In the genomic region with DNA sequence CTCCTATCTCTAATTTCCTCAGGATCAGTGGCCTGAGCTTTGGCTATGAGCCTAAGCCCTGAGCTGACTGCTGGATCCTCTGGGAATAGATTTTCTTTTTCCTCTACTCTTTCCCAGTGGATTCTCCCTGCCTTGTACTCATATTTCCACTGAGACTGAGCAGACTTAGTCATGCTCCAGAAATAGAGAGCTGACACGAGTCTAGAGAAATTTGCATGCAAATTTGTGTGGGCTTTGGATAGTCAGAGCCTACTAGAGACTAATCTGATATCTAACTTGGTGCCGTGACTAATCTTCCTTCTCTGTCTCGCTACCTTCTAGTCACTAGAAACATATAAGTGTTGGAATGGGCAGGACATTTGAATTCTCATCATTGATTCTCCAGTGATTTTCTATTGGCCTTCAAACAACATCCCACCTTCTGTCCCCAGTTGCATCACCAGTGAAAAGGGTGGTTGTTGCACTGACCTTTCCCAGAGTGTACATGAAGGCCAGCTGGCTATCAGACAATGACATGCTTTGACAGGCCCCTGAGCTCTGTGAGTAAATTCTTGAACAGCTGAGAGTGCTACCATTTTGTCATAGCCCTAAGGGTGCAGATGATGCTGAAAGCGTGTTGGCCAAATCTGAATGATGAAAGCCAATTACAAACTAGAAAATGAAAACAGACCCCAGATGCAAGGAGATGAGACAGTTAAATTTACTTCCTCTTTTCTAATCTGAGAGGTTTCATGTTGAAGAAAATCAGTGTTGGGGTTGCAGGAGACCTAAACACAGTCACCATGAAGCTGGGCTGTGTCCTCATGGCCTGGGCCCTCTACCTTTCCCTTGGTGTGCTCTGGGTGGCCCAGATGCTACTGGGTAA, we compare ENCODE assay signal across 1 cellular context.
A peak's percentile ranks its signal among the peaks of the same experiment; 100 is the strongest.
TF ChIP-seq lines count a peak whose summit lies in the region.

A gene with protein sequence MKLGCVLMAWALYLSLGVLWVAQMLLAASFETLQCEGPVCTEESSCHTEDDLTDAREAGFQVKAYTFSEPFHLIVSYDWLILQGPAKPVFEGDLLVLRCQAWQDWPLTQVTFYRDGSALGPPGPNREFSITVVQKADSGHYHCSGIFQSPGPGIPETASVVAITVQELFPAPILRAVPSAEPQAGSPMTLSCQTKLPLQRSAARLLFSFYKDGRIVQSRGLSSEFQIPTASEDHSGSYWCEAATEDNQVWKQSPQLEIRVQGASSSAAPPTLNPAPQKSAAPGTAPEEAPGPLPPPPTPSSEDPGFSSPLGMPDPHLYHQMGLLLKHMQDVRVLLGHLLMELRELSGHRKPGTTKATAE (plus strand): TSS at position 747 of the 865 bp plus-strand sequence. CDS start 36 bp downstream, at position 783.

TF ChIP-seq in GM12878, 131 proteins besides CTCF, POLR2A, EP300 and RAD21 (continued from another document):
- TF ChIP-seq SMARCA5 (IDR thresholded peaks at IDR 0.05) (peak; percentile 88; the same call in 1 of the 2 replicates), RUNX3 (IDR thresholded peaks at IDR 0.05; ENCODE audit: low read length) (peak; percentile 59), POU2F2 (IDR thresholded peaks at IDR 0.05; ENCODE audit: borderline replicate concordance, low read depth, low read length) (peak; percentile 93), PAX5 (IDR thresholded peaks at IDR 0.05; ENCODE audit: borderline replicate concordance, low read depth, low read length) (no peak), TAF1 (IDR thresholded peaks at IDR 0.05; ENCODE audit: borderline replicate concordance, low read depth, low read length) (peak; percentile 89; the same call in 1 of the 2 replicates), MEF2A (IDR thresholded peaks at IDR 0.05; ENCODE audit: insufficient read depth, low read depth, low read length) (peak; percentile 99), MXI1 (IDR thresholded peaks at IDR 0.05; ENCODE audit: low read depth, low read length) (0 out of 2 replicates have a peak, but pooled peaks have one; percentile 33)
- TF ChIP-seq, protein P1, sequence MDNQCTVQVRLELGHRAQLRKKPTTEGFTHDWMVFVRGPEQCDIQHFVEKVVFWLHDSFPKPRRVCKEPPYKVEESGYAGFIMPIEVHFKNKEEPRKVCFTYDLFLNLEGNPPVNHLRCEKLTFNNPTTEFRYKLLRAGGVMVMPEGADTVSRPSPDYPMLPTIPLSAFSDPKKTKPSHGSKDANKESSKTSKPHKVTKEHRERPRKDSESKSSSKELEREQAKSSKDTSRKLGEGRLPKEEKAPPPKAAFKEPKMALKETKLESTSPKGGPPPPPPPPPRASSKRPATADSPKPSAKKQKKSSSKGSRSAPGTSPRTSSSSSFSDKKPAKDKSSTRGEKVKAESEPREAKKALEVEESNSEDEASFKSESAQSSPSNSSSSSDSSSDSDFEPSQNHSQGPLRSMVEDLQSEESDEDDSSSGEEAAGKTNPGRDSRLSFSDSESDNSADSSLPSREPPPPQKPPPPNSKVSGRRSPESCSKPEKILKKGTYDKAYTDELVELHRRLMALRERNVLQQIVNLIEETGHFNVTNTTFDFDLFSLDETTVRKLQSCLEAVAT (IDR thresholded peaks at IDR 0.05) = no peak
- TF ChIP-seq, protein P2, sequence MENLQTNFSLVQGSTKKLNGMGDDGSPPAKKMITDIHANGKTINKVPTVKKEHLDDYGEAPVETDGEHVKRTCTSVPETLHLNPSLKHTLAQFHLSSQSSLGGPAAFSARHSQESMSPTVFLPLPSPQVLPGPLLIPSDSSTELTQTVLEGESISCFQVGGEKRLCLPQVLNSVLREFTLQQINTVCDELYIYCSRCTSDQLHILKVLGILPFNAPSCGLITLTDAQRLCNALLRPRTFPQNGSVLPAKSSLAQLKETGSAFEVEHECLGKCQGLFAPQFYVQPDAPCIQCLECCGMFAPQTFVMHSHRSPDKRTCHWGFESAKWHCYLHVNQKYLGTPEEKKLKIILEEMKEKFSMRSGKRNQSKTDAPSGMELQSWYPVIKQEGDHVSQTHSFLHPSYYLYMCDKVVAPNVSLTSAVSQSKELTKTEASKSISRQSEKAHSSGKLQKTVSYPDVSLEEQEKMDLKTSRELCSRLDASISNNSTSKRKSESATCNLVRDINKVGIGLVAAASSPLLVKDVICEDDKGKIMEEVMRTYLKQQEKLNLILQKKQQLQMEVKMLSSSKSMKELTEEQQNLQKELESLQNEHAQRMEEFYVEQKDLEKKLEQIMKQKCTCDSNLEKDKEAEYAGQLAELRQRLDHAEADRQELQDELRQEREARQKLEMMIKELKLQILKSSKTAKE (IDR thresholded peaks at IDR 0.05; ENCODE audit: low read depth, poor library complexity, severe bottlenecking) = peak; percentile 53
